In the genomic region with DNA sequence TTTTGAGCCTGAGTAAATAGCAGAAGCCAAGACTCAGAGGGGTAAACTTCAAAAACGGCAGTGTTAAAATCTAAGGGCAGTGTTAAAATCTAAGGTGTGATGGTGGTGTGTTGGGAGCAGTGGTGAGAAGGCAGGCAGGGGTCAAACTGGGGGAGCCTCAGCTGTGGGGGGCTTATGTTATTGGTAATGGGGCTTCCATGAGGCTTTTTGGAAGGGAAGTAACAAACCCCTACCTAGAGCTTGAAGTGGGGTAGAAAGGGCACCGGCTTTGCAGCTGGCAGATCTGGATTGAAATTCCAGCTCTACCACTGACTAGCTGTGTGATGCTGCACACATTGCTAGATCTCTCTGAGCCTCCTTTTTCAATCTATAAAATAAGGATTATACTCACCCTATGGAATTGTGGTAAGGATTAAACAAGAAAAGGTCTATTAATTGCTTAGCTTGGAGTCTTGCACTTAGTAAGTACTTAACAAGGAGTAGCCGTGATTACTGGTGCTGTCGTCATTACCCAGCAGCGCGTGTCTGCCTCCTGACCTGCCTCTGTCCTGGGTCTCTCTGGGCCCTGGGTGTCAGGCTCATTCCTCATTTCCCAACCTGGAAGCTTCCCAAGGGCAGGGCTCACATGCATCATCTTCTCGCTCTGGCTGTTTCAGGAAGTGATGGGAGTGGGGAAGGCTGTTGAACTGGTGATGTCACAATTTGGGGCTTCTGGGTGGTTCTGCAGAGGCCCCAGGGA, we compare ENCODE assay signal across 19 cellular contexts. TPM values are rescaled to one million over a fixed set of nuclear protein-coding genes. Genes with fewer than 3 reads are reported as not detected.
A peak's percentile ranks its signal among the peaks of the same experiment; 100 is the strongest.
DNase-seq lines count a peak whose midpoint lies in the region; ATAC-seq, FAIRE-seq and TF ChIP-seq lines count a peak whose summit lies in the region.
"Had no signal": no experiment of that assay in that cellular context is flagged by ENCODE, and none has a peak within 500 bp of the region (broad histone marks: within the 10 kb centered on the region; RNA-seq: fewer than 3 reads in every experiment).

No MANE protein-coding gene starts in this region.

- intact Hi-C loops in CD14-positive monocyte (cut with micrococcal nuclease), result no loop called here
- intact Hi-C loops in endothelial cell of umbilical vein (cut with micrococcal nuclease), result loop anchor here (10.0 kb wide), 1 partner anchor 664 kb away; no protein-coding TSS in a partner anchor
- intact Hi-C loops in left lung (cut with DNase I), result no loop called here

- H4K20me1 ChIP-seq in endothelial cell of umbilical vein (replicated peaks; ENCODE audit: control insufficient read depth, extremely low read depth, insufficient read depth, low read length), result no peaks in the 10 kb centered on the region

- H3K79me2 ChIP-seq in endothelial cell of umbilical vein (ENCODE audit: control insufficient read depth, insufficient read depth, low read length), result no peaks in the 10 kb centered on the region

- H3K4me1 ChIP-seq in endothelial cell of umbilical vein (ENCODE audit: control insufficient read depth, extremely low read depth, insufficient read depth, low read length), result peaks cover 13% of the 10 kb centered on the region
- H3K4me1 ChIP-seq in left lung, result peaks cover 4 to 17% of the 10 kb centered on the region in 2 donors

- no peaks in the 10 kb centered on the region for H3K27me3 ChIP-seq in endothelial cell of umbilical vein (ENCODE audit: control insufficient read depth in 2 of 2, insufficient read depth in 2 of 2, low read length in 2 of 2)
- H3K27me3 ChIP-seq in left lung, result peaks cover 0 to 5% of the 10 kb centered on the region in 2 donors
- H3K27me3 ChIP-seq: ovary had no signal

- no peaks in the 10 kb centered on the region for H3K9me3 Mint-ChIP-seq in CD14-positive monocyte
- H3K9me3 Mint-ChIP-seq: activated CD4-positive, alpha-beta memory T cell treated with anti-CD3 and anti-CD28 coated beads for 36 hours; CD4-positive, CD25-positive, alpha-beta regulatory T cell had no signal

- no peak for TF ChIP-seq CTCF in CD14-positive monocyte (IDR thresholded peaks at IDR 0.05)
- TF ChIP-seq CTCF in endothelial cell of umbilical vein (IDR thresholded peaks at IDR 0.05; ENCODE audit: extremely low read depth in 1 of 2, insufficient read depth in 1 of 2, low read depth in 1 of 2, low read length in 2 of 2), result no peak
- TF ChIP-seq CTCF in left lung (IDR thresholded peaks at IDR 0.05), result no peak

- peak; percentile 49 for FAIRE-seq in endothelial cell of umbilical vein (lab: Jason Lieb, UNC)
- no peak for FAIRE-seq in GM12891 (lab: Jason Lieb, UNC)

- H3K4me3 ChIP-seq in endothelial cell of umbilical vein (replicated peaks in 1 of 3; ENCODE audit: insufficient read depth in 1 of 3, low read depth in 1 of 3, low read length in 3 of 3), result no peak overlapping the region
- H3K4me3 ChIP-seq in left lung, result no peak overlapping the region
- H3K4me3 ChIP-seq: ovary had no signal

- peaks cover 0 to 4% of the 10 kb centered on the region in 2 donors for H3K36me3 Mint-ChIP-seq in CD14-positive monocyte
- H3K36me3 Mint-ChIP-seq: activated CD4-positive, alpha-beta memory T cell treated with anti-CD3 and anti-CD28 coated beads for 36 hours; CD4-positive, CD25-positive, alpha-beta regulatory T cell had no signal

- H3K4me3 Mint-ChIP-seq in CD14-positive monocyte, result no peak overlapping the region
- H3K4me3 Mint-ChIP-seq: activated CD4-positive, alpha-beta memory T cell treated with anti-CD3 and anti-CD28 coated beads for 36 hours; CD4-positive, CD25-positive, alpha-beta regulatory T cell had no signal

- H3K9me1 ChIP-seq in endothelial cell of umbilical vein (replicated peaks; ENCODE audit: control insufficient read depth, extremely low read depth, insufficient read depth, low read length), result no peaks in the 10 kb centered on the region

- H3K27ac Mint-ChIP-seq in CD14-positive monocyte, result peak overlapping the region in 5 of 7 donors; percentile 8 to 65 (median 57)
- H3K27ac Mint-ChIP-seq: activated CD4-positive, alpha-beta memory T cell treated with anti-CD3 and anti-CD28 coated beads for 36 hours had no signal

- no peak overlapping the region for H2AFZ ChIP-seq in endothelial cell of umbilical vein (ENCODE audit: low read depth, low read length)

- H3K4me1 Mint-ChIP-seq in CD14-positive monocyte, result peaks cover 65% of the 10 kb centered on the region

- DNase-seq in CD14-positive monocyte (ENCODE audit: low spot score), result peak; percentile 60
- peak; percentile 69 for DNase-seq in M059J (ENCODE audit: low read depth)
- no peak for DNase-seq in endothelial cell of umbilical vein (ENCODE audit: low read depth, low spot score)
- peak; percentile 16 for DNase-seq in mesenteric fat pad (ENCODE audit: low spot score)
- no peak for DNase-seq in left lung
- DNase-seq in T1000 (lab: John Stamatoyannopoulos, UW), result no peak
- DNase-seq in GM12891 (ENCODE audit: insufficient read length, low spot score), result no peak
- DNase-seq: activated CD4-positive, alpha-beta memory T cell treated with anti-CD3 and anti-CD28 coated beads for 36 hours; activated naive CD4-positive, alpha-beta T cell; CD4-positive, CD25-positive, alpha-beta regulatory T cell; mesendoderm; NCI-H1417 treated with DMSO at 0.1 percent for 48 hours; NK-92 treated with Interleukin-12 subunit alpha and Interleukin-12 subunit beta, amount 100 ng/mL, for 24 hours; stimulated activated CD4-positive, alpha-beta T cell treated with anti-CD3 and anti-CD28 coated beads, Interleukin-4, amount 100 ng/mL, for 4 hours; stimulated activated naive CD8-positive, alpha-beta T cell treated with anti-CD3 and anti-CD28 coated beads, Interleukin-15, Interleukin-2, amounts not matched to agents 100 U/mL and 50 U/mL, for 24 hours; SW 1271 had no signal

- H3K36me3 ChIP-seq in endothelial cell of umbilical vein (ENCODE audit: control insufficient read depth in 2 of 2, extremely low read depth in 1 of 2, insufficient read depth in 2 of 2, low read length in 2 of 2) (no peaks in the 10 kb centered on the region), left lung (no peaks in the 10 kb centered on the region)
- H3K36me3 ChIP-seq: ovary had no signal

- H3K4me2 ChIP-seq in endothelial cell of umbilical vein (ENCODE audit: insufficient read depth, low read length), result no peak overlapping the region

- CTCF ChIA-PET in endothelial cell of umbilical vein (lab: Charles Lee), result interaction anchor here (0.9 to 8.1 kb wide), 5 partner anchors 11 to 84 kb away, joined by 3 to 138 read pairs (median 4); a partner anchor contains a TSS

- TF ChIP-seq POLR2A in endothelial cell of umbilical vein (IDR thresholded peaks at IDR 0.05; ENCODE audit: low read depth, low read length) (no peak), GM12891 (IDR thresholded peaks at IDR 0.05; ENCODE audit: low read depth, low read length) (no peak)

- BruUV-seq in endothelial cell of umbilical vein (replicated peaks; lab: Mats Ljungman, UMichigan), result no TSS peak

- no peak overlapping the region for H3K9ac ChIP-seq in endothelial cell of umbilical vein (replicated peaks; ENCODE audit: extremely low read depth, insufficient read depth, low read length)

- peaks cover 0 to 4% (median 1%) of the 10 kb centered on the region in 3 donors for H3K27me3 Mint-ChIP-seq in CD14-positive monocyte (ENCODE audit: low read depth in 3 of 3)

- dilution Hi-C loops in endothelial cell of umbilical vein (cut with MboI; ENCODE audit: extremely low pct_ligation_motif_present, low sequenced_read_pairs), result no loop called here

- POLR2A ChIA-PET in endothelial cell of umbilical vein (lab: Charles Lee), result interaction anchor here (1.0 kb wide), 1 partner anchor 18 kb away, joined by 3 read pairs; no protein-coding TSS in a partner anchor

- H3K9me3 ChIP-seq in endothelial cell of umbilical vein (replicated peaks; ENCODE audit: control insufficient read depth, insufficient read depth, low read length) (no peaks in the 10 kb centered on the region), left lung (no peaks in the 10 kb centered on the region)
- H3K9me3 ChIP-seq: ovary had no signal

- ATAC-seq in left lung, result no peak
- ATAC-seq in GM19324 (IDR thresholded peaks at IDR 0.05; ENCODE audit: low FRiP score, unreplicated experiment), result no peak
- ATAC-seq: stimulated activated naive CD8-positive, alpha-beta T cell treated with anti-CD3 and anti-CD28 coated beads, Interleukin-15, Interleukin-2, amounts not matched to agents 100 U/mL and 50 U/mL, for 24 hours had no signal

- no peak overlapping the region for H3K27ac ChIP-seq in endothelial cell of umbilical vein (ENCODE audit: insufficient read depth, low read depth, low read length)
- H3K27ac ChIP-seq in left lung, result no peak overlapping the region
- H3K27ac ChIP-seq: ovary had no signal

TF ChIP-seq in endothelial cell of umbilical vein, 7 proteins besides CTCF, POLR2A, EP300 and RAD21 (continues in another document):
- no peak for TF ChIP-seq MYC (IDR thresholded peaks at IDR 0.05; ENCODE audit: low read depth, low read length)

TF ChIP-seq in GM12891, 5 proteins besides CTCF, POLR2A, EP300 and RAD21 (continues in another document):
- no peak for TF ChIP-seq POU2F2 (IDR thresholded peaks at IDR 0.05; ENCODE audit: low read depth, low read length)

RNA-seq across cellular contexts. Expression of a gene that starts 18.5 kb away (rescaled TPM):
- under 1 TPM; 0.18 to 0.52 TPM for polyA plus RNA-seq in CD14-positive monocyte
- 36.6 and 52.7 TPM in 2 replicates for total RNA-seq in M059J (2014; rRNA removed; shearing (Covaris generic))
- 21.7 and 23.7 TPM in 2 replicates for total RNA-seq in endothelial cell of umbilical vein
- polyA plus RNA-seq in endothelial cell of umbilical vein, result 12.3 and 13.6 TPM in 2 replicates
- polyA plus RNA-seq in endothelial cell of umbilical vein (2011; cell fraction: cytosol; rRNA removed), result 14.2 and 14.7 TPM in 2 replicates
- 21.6 and 24.7 TPM in 2 replicates for polyA plus RNA-seq in endothelial cell of umbilical vein (2011; cell fraction: nucleus; rRNA removed)
- polyA plus RNA-seq in endothelial cell of umbilical vein (2012), result 6.5 and 10.4 TPM in 2 replicates
- 11.6 and 14.8 TPM in 2 replicates for polyA minus RNA-seq in endothelial cell of umbilical vein
- polyA minus RNA-seq in endothelial cell of umbilical vein (2011; cell fraction: cytosol; rRNA and poly(A)+ RNA removed), result 68.4 TPM
- 5.7 and 6.3 TPM in 2 replicates for polyA minus RNA-seq in endothelial cell of umbilical vein (2011; cell fraction: nucleus; rRNA and poly(A)+ RNA removed)
- total RNA-seq in mesenteric fat pad, result not detected
- total RNA-seq in left lung, result 10 to 100 TPM; 27.6 to 30.1 TPM
- not detected for polyA plus RNA-seq in GM12891 (2012; ENCODE audit: low read depth, missing spikeins)
- total RNA-seq: activated CD4-positive, alpha-beta memory T cell treated with anti-CD3 and anti-CD28 coated beads for 36 hours; CD4-positive, CD25-positive, alpha-beta regulatory T cell; cerebellum had no signal
- polyA plus RNA-seq: CD4-positive, CD25-positive, alpha-beta regulatory T cell had no signal

RNA-seq across cellular contexts. Expression of a gene that starts 22.7 kb away (rescaled TPM):
- polyA plus RNA-seq in CD14-positive monocyte, result 1 to 10 TPM in 1 of 2 donors, not detected in 1; 2.7 TPM
- total RNA-seq in M059J (2014; rRNA removed; shearing (Covaris generic)), result 3.0 and 8.4 TPM in 2 replicates
- total RNA-seq in endothelial cell of umbilical vein, result 293 and 420 TPM in 2 replicates
- polyA plus RNA-seq in endothelial cell of umbilical vein, result 120 and 131 TPM in 2 replicates
- polyA plus RNA-seq in endothelial cell of umbilical vein (2011; cell fraction: cytosol; rRNA removed), result 170 and 179 TPM in 2 replicates
- polyA plus RNA-seq in endothelial cell of umbilical vein (2011; cell fraction: nucleus; rRNA removed), result 202 and 253 TPM in 2 replicates
- 398 and 588 TPM in 2 replicates for polyA plus RNA-seq in endothelial cell of umbilical vein (2012)
- polyA minus RNA-seq in endothelial cell of umbilical vein, result 110 and 113 TPM in 2 replicates
- 331 TPM for polyA minus RNA-seq in endothelial cell of umbilical vein (2011; cell fraction: cytosol; rRNA and poly(A)+ RNA removed)
- 34.1 and 37.4 TPM in 2 replicates for polyA minus RNA-seq in endothelial cell of umbilical vein (2011; cell fraction: nucleus; rRNA and poly(A)+ RNA removed)
- total RNA-seq in mesenteric fat pad, result 11.7 TPM
- total RNA-seq in left lung, result 1,000 to 10,000 TPM; 1,945 to 1,968 TPM
- 20.2 TPM for polyA plus RNA-seq in GM12891 (2012; ENCODE audit: low read depth, missing spikeins)
- total RNA-seq: CD4-positive, CD25-positive, alpha-beta regulatory T cell; cerebellum had no signal

Comparison
In these comparisons a context has a peak if more than half of its experiments do, and no peak if none do; other contexts are left out.
1. DNase-seq: peak in CD14-positive monocyte (single experiment), M059J (single experiment) and mesenteric fat pad (single experiment); none in endothelial cell of umbilical vein (single experiment), left lung (0 of 2), T1000 (single experiment) and GM12891 (single experiment).
2. RNA of a gene that starts 18.5 kb away (total RNA-seq): 36.6 to 52.7 TPM in M059J, 27.6 to 30.1 TPM in left lung and 21.7 to 23.7 TPM in endothelial cell of umbilical vein; not detected in mesenteric fat pad (single experiment); every median in the first group is over 10 times any median in the second.
3. RNA of a gene that starts 22.7 kb away (total RNA-seq): 1,945 to 1,968 TPM in left lung and 293 to 420 TPM in endothelial cell of umbilical vein; 11.7 TPM in mesenteric fat pad (single experiment) and 3.0 to 8.4 TPM in M059J; every median in the first group is over 10 times any median in the second.